12 cellular contexts compared by ENCODE assay signal in genomic region chr5:52710310-52710971, GRCh38.
DNase-seq lines count a peak whose midpoint lies in the region; ATAC-seq and TF ChIP-seq lines count a peak whose summit lies in the region.
"Had no signal": no experiment of that assay in that cellular context is flagged by ENCODE, and none has a peak within 500 bp of the region (broad histone marks: within the 10 kb centered on the region; RNA-seq: fewer than 3 reads in every experiment).

No MANE protein-coding gene starts in this region.

- H3K9ac ChIP-seq in DND-41 (ENCODE audit: low read depth, low read length), result peak overlapping the region; percentile 27; the same call in 1 of the 2 replicates
- H3K9ac ChIP-seq: KMS-11 had no signal

- H3K27ac ChIP-seq in DND-41 (ENCODE audit: low read length) (peak overlapping the region; percentile 80), hepatocyte (peak overlapping the region; percentile 52)
- H3K27ac ChIP-seq: KMS-11, SJSA1 had no signal

- TF ChIP-seq CTCF in DND-41 (IDR thresholded peaks at IDR 0.05; ENCODE audit: borderline replicate concordance, extremely low read depth, low read length, poor library complexity, severe bottlenecking), result no peak
- no peak for TF ChIP-seq CTCF in hepatocyte (IDR thresholded peaks at IDR 0.05; ENCODE audit: poor library complexity)

- peaks cover 78% of the 10 kb centered on the region for H3K4me1 ChIP-seq in DND-41 (ENCODE audit: insufficient read depth, low read length)
- H3K4me1 ChIP-seq in hepatocyte (ENCODE audit: insufficient read depth), result peaks cover 18% of the 10 kb centered on the region

- H3K4me2 ChIP-seq in DND-41 (ENCODE audit: insufficient read depth, low read length), result peak overlapping the region; percentile 44
- H3K4me2 ChIP-seq in hepatocyte, result no peak overlapping the region
- H3K4me2 ChIP-seq: KMS-11 had no signal

- H3K9me2 ChIP-seq in hepatocyte (replicated peaks; ENCODE audit: insufficient read depth), result no peaks in the 10 kb centered on the region

- no peaks in the 10 kb centered on the region for H3K36me3 ChIP-seq in DND-41 (ENCODE audit: insufficient read depth, low read length)
- no peaks in the 10 kb centered on the region for H3K36me3 ChIP-seq in hepatocyte (replicated peaks; ENCODE audit: insufficient read depth, low read depth)
- H3K36me3 ChIP-seq: heart right ventricle, SJSA1 had no signal

- no peak for DNase-seq in DND-41
- DNase-seq in hepatocyte (ENCODE audit: low spot score), result no peak
- no peak for DNase-seq in NAMALWA (ENCODE audit: low spot score)
- no peak for DNase-seq in NCI-H2029 treated with DMSO at 0.1 percent for 48 hours (lab: John Stamatoyannopoulos, UW)
- DNase-seq in NCI-H446 (lab: John Stamatoyannopoulos, UW), result no peak
- DNase-seq: activated CD4-positive, alpha-beta T cell treated with anti-CD3 and anti-CD28 coated beads for 4 hours had no signal

- H3K4me3 ChIP-seq in DND-41 (ENCODE audit: low read depth in 1 of 2, low read length in 2 of 2) (no peak overlapping the region), hepatocyte (no peak overlapping the region)
- H3K4me3 ChIP-seq: heart right ventricle, SJSA1 had no signal

- peaks cover 10% of the 10 kb centered on the region for H3K9me3 ChIP-seq in DND-41 (ENCODE audit: insufficient read depth, low read length, severe bottlenecking)
- H3K9me3 ChIP-seq in hepatocyte (ENCODE audit: low read depth), result no peaks in the 10 kb centered on the region
- H3K9me3 ChIP-seq: heart right ventricle, SJSA1 had no signal

- no peaks in the 10 kb centered on the region for H3K27me3 ChIP-seq in DND-41 (ENCODE audit: insufficient read depth, low read length, poor library complexity)
- no peaks in the 10 kb centered on the region for H3K27me3 ChIP-seq in hepatocyte
- H3K27me3 ChIP-seq: heart right ventricle, SJSA1 had no signal

- H2AFZ ChIP-seq in DND-41 (ENCODE audit: low read depth, low read length), result peak overlapping the region; percentile 24; the same call in 1 of the 2 replicates
- no peak overlapping the region for H2AFZ ChIP-seq in hepatocyte

- no peaks in the 10 kb centered on the region for H4K20me1 ChIP-seq in DND-41 (ENCODE audit: insufficient read depth, low read length)
- no peaks in the 10 kb centered on the region for H4K20me1 ChIP-seq in hepatocyte (ENCODE audit: insufficient read depth, poor library complexity, severe bottlenecking)

- H3K79me2 ChIP-seq in DND-41 (ENCODE audit: insufficient read depth, low read length) (no peaks in the 10 kb centered on the region), hepatocyte (no peaks in the 10 kb centered on the region)

- peak; percentile 44 for ATAC-seq in DND-41 (ENCODE audit: insufficient read depth, low read depth)
- peak; percentile 62 for ATAC-seq in GM21381 (IDR thresholded peaks at IDR 0.05; ENCODE audit: unreplicated experiment)
- ATAC-seq in HG03571 (IDR thresholded peaks at IDR 0.05; ENCODE audit: unreplicated experiment), result peak; percentile 68
- ATAC-seq in HG03521 (IDR thresholded peaks at IDR 0.05; ENCODE audit: unreplicated experiment), result no peak

- 60% methylated on average over 2 of the region's 2 CpGs for WGBS in hepatocyte (ENCODE audit: low lambda C conversion rate, missing lambda C conversion rate)
